Comparison of ENCODE assay signal across 16 cellular contexts in the genomic region with DNA sequence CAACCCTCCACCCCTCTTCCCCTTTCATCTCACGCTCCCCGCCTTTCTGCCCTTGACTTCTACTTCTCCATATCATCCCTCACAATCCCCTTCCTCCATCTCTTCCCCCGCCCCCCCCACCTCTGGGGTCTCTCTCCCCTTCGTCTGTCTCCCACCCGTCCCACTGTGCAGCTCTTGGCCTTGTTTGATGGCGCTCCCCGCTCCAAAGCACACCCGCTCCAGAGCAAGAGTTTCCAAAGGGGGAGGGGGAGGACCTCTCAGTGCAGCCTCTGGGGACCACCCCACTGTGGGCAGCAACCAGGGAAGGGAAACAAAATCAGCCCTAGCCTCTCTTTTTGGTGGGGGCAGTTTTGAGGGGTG. TPM values are rescaled to one million over a fixed set of nuclear protein-coding genes. Genes with fewer than 3 reads are reported as not detected.
DNase-seq lines count a peak whose midpoint lies in the region; ATAC-seq, FAIRE-seq and TF ChIP-seq lines count a peak whose summit lies in the region.
"Had no signal": no experiment of that assay in that cellular context is flagged by ENCODE, and none has a peak within 500 bp of the region (broad histone marks: within the 10 kb centered on the region; RNA-seq: fewer than 3 reads in every experiment).

No MANE protein-coding gene starts in this region.

- H2BK12ac ChIP-seq in H9 (ENCODE audit: insufficient read length, low read depth, low read length), result no peak overlapping the region

- H3K79me2 ChIP-seq in H9 (ENCODE audit: insufficient read depth, low read length) (no peaks in the 10 kb centered on the region), K562 (ENCODE audit: control insufficient read depth, insufficient read depth, low read length) (no peaks in the 10 kb centered on the region)

- CTCF ChIA-PET in A549 (lab: Yijun Ruan, JAX) (no interaction called here), K562 (lab: Yijun Ruan, JAX; ENCODE audit: low intra/inter-chr PET ratio) (no interaction called here)

- H3K27ac ChIP-seq in A549 (no peak overlapping the region), H9 (ENCODE audit: insufficient read length, low read depth, low read length) (no peak overlapping the region), K562 (ENCODE audit: extremely low read depth, low read depth, low read length) (no peak overlapping the region), kidney (ENCODE audit: low read depth in 2 of 2, low read length in 2 of 2) (no peak overlapping the region)
- H3K27ac ChIP-seq: gastroesophageal sphincter, RWPE1, sigmoid colon had no signal

- TF ChIP-seq EP300 in A549 (IDR thresholded peaks at IDR 0.05), result no peak
- no peak for TF ChIP-seq EP300 in K562 (IDR thresholded peaks at IDR 0.05; ENCODE audit: low read length)

- peaks cover 62% of the 10 kb centered on the region for H3K27me3 Mint-ChIP-seq in H9 (ENCODE audit: low read depth)

- peaks cover 0 to 5% (median 0%) of the 10 kb centered on the region in 3 experiments; a peak in 2 of 7 replicates for H3K36me3 Mint-ChIP-seq in H9 (ENCODE audit: insufficient read depth in 1 of 3, low read depth in 3 of 3)
- H3K36me3 Mint-ChIP-seq: activated naive CD8-positive, alpha-beta T cell treated with anti-CD3 and anti-CD28 coated beads for 36 hours; T-cell had no signal

- WGBS in A549 (ENCODE audit: missing lambda C conversion rate), result 84% methylated on average over 7 of the region's 8 CpGs
- WGBS in H9 (ENCODE audit: extremely low coverage, insufficient read length, low lambda C conversion rate), result no CpG with 5 or more reads among the region's 8 CpGs
- WGBS in K562 (ENCODE audit: insufficient coverage, low coverage, missing lambda C conversion rate), result 40% methylated on average over 3 of the region's 8 CpGs

- DNase-seq in A549 (ENCODE audit: low read depth in 1 of 2, low spot score in 1 of 2) (no peak), H9 (no peak), K562 (ENCODE audit: extremely low read depth in 1 of 4, low spot score in 3 of 4) (no peak), kidney (peak; percentile 58), mucosa of gallbladder (ENCODE audit: low spot score) (no peak), MG63 (no peak)
- DNase-seq in activated CD4-positive, CD25-positive, alpha-beta regulatory T cell treated with anti-CD3 and anti-CD28 coated beads, Interleukin-2, amount 50 U/mL, for 72 hours, result no peak
- no peak for DNase-seq in stimulated activated CD4-positive, alpha-beta T cell treated with anti-CD3 and anti-CD28 coated beads, Interleukin-12 subunit alpha, Interleukin-12 subunit beta, amount 100 ng/mL, for 4 hours
- DNase-seq: sigmoid colon had no signal

- no peak overlapping the region for H2BK20ac ChIP-seq in H9 (ENCODE audit: low read depth, low read length, poor library complexity, severe bottlenecking)

- no peak overlapping the region for H3K18ac ChIP-seq in H9 (ENCODE audit: insufficient read length, low read depth, low read length)

- H3K4me1 Mint-ChIP-seq in H9, result peaks cover 23 to 26% of the 10 kb centered on the region in 2 experiments

- no peaks in the 10 kb centered on the region for H3K9me3 Mint-ChIP-seq in H9
- H3K9me3 Mint-ChIP-seq: activated naive CD8-positive, alpha-beta T cell treated with anti-CD3 and anti-CD28 coated beads for 36 hours; activated T-cell treated with anti-CD3 and anti-CD28 coated beads, Interleukin-2, amount 50 U/mL, for 72 hours had no signal

- TF ChIP-seq POLR2A in A549 (IDR thresholded peaks at IDR 0.05; ENCODE audit: low read length) (no peak), K562 (conservative IDR thresholded peaks at IDR 0.05) (no peak)

- H2AK5ac ChIP-seq in H9 (ENCODE audit: insufficient read length, low read length), result no peak overlapping the region

- H3K9ac ChIP-seq in H9 (ENCODE audit: extremely low read depth, insufficient read length, low read length) (no peak overlapping the region), K562 (ENCODE audit: insufficient read depth in 1 of 2, low read depth in 2 of 2, low read length in 2 of 2) (no peak overlapping the region), kidney (ENCODE audit: low read length in 2 of 2) (no peak overlapping the region)

- H3K23me2 ChIP-seq in H9 (ENCODE audit: insufficient read length, low read depth, low read length, poor library complexity, severe bottlenecking), result peaks cover 13% of the 10 kb centered on the region

- peak overlapping the region; percentile 79 to 94 for H3K4me3 Mint-ChIP-seq in H9
- H3K4me3 Mint-ChIP-seq: activated naive CD8-positive, alpha-beta T cell treated with anti-CD3 and anti-CD28 coated beads for 36 hours; activated T-cell treated with anti-CD3 and anti-CD28 coated beads, Interleukin-2, amount 50 U/mL, for 72 hours; T-cell had no signal

- H4K91ac ChIP-seq in H9 (ENCODE audit: insufficient read length, low read depth, low read length), result no peak overlapping the region

- H3K4me3 ChIP-seq in A549 (peak overlapping the region; percentile 61; the same call in 1 of the 3 replicates), K562 (no peak overlapping the region), kidney (ENCODE audit: low read length in 2 of 2) (no peak overlapping the region), MG63 (no peak overlapping the region)
- H3K4me3 ChIP-seq: gastroesophageal sphincter had no signal

- H3K79me1 ChIP-seq in H9 (ENCODE audit: insufficient read depth, low read depth, low read length, poor library complexity, severe bottlenecking), result no peaks in the 10 kb centered on the region

- intact Hi-C loops in K562 (cut with micrococcal nuclease), result no loop called here
- intact Hi-C loops in kidney (cut with DNase I), result no loop called here

- no peak for FAIRE-seq in A549 (lab: Jason Lieb, UNC)
- FAIRE-seq in K562 (lab: Jason Lieb, UNC), result no peak
- FAIRE-seq in kidney (lab: Jason Lieb, UNC), result no peak

- H3K36me3 ChIP-seq in K562 (ENCODE audit: control insufficient read depth, insufficient read depth, low read length), result no peaks in the 10 kb centered on the region
- H3K36me3 ChIP-seq in kidney (ENCODE audit: control insufficient read depth in 1 of 2, insufficient read depth in 2 of 2, low read length in 2 of 2), result no peaks in the 10 kb centered on the region
- H3K36me3 ChIP-seq in MG63, result no peaks in the 10 kb centered on the region
- H3K36me3 ChIP-seq: gastroesophageal sphincter, sigmoid colon had no signal

- TF ChIP-seq CTCF in A549 (IDR thresholded peaks at IDR 0.05) (no peak), H9 (conservative IDR thresholded peaks at IDR 0.05) (no peak), K562 (IDR thresholded peaks at IDR 0.05 in 2 of 3, conservative IDR thresholded peaks at IDR 0.05 in 1 of 3; ENCODE audit: insufficient read depth in 2 of 3, low read depth in 1 of 3, low read length in 3 of 3) (no peak), kidney (IDR thresholded peaks at IDR 0.05; ENCODE audit: borderline replicate concordance, extremely low read depth, insufficient read depth) (no peak)

- H3K56ac ChIP-seq in H9 (ENCODE audit: insufficient read length, low read depth, low read length), result no peak overlapping the region

- POLR2A ChIA-PET in A549 (lab: Yijun Ruan, JAX) (no interaction called here), K562 (lab: Yijun Ruan, JAX) (no interaction called here)

- H2BK120ac ChIP-seq in H9 (ENCODE audit: low read depth, low read length, poor library complexity, severe bottlenecking), result no peak overlapping the region

- H4K8ac ChIP-seq in H9 (replicated peaks; ENCODE audit: insufficient read length, low read depth, low read length), result no peak overlapping the region

- no peak for ATAC-seq in A549
- ATAC-seq in K562, result no peak; the same call in 2 of the 3 replicates

- H3K4me2 ChIP-seq in A549 (peak overlapping the region; percentile 99), H9 (ENCODE audit: insufficient read depth, insufficient read length, low read length) (peak overlapping the region; percentile 34), K562 (ENCODE audit: insufficient read depth, low read length) (no peak overlapping the region)

- H3K9me3 ChIP-seq in A549 (no peaks in the 10 kb centered on the region), H9 (ENCODE audit: control insufficient read depth, low read depth, low read length) (no peaks in the 10 kb centered on the region), K562 (replicated peaks; ENCODE audit: control insufficient read depth, insufficient read depth, low read depth, low read length) (no peaks in the 10 kb centered on the region), kidney (ENCODE audit: control insufficient read depth in 1 of 2, low read length in 2 of 2) (no peaks in the 10 kb centered on the region), MG63 (no peaks in the 10 kb centered on the region)
- H3K9me3 ChIP-seq: gastroesophageal sphincter, sigmoid colon had no signal

- TF ChIP-seq RAD21 in A549 (conservative IDR thresholded peaks at IDR 0.05 in 1 of 2, IDR thresholded peaks at IDR 0.05 in 1 of 2), result no peak
- no peak for TF ChIP-seq RAD21 in K562 (CRISPR knock-in tag; conservative IDR thresholded peaks at IDR 0.05 in 1 of 2, IDR thresholded peaks at IDR 0.05 in 1 of 2)

- H3K9me1 ChIP-seq in K562 (ENCODE audit: control insufficient read depth, insufficient read depth, low read length), result no peaks in the 10 kb centered on the region

- no peak overlapping the region for H2BK15ac ChIP-seq in H9 (ENCODE audit: low read depth, low read length)

- peak overlapping the region in 1 of 3 experiments; percentile 90; a peak in 1 of 7 replicates for H3K27ac Mint-ChIP-seq in H9
- H3K27ac Mint-ChIP-seq: activated naive CD8-positive, alpha-beta T cell treated with anti-CD3 and anti-CD28 coated beads for 36 hours; activated T-cell treated with anti-CD3 and anti-CD28 coated beads, Interleukin-2, amount 50 U/mL, for 72 hours; T-cell had no signal

- H3T11ph ChIP-seq in H9 (ENCODE audit: low read length), result no peak overlapping the region

- H2AFZ ChIP-seq in H9 (ENCODE audit: low read length) (no peak overlapping the region), K562 (ENCODE audit: low read depth, low read length) (no peak overlapping the region)

- H3K4me1 ChIP-seq in A549 (peaks cover 9% of the 10 kb centered on the region; the same call in 2 of the 3 replicates), H9 (ENCODE audit: insufficient read depth, low read length) (no peaks in the 10 kb centered on the region), K562 (replicated peaks in 1 of 2; ENCODE audit: control insufficient read depth in 2 of 2, insufficient read depth in 2 of 2, low read length in 2 of 2) (peaks cover 0 to 7% of the 10 kb centered on the region in 2 experiments; a peak in 1 of 5 replicates), kidney (ENCODE audit: control insufficient read depth in 1 of 2, insufficient read depth in 1 of 2, low read depth in 1 of 2, low read length in 2 of 2) (no peaks in the 10 kb centered on the region)

- no peak overlapping the region for H3K23ac ChIP-seq in H9 (ENCODE audit: insufficient read length, low read depth, low read length)

- in situ Hi-C loops in K562 (cut with MboI), result no loop called here

- no TSS peak for BruUV-seq in K562 (replicated peaks; lab: Mats Ljungman, UMichigan)

- H2BK5ac ChIP-seq in H9 (ENCODE audit: insufficient read length, low read length), result no peak overlapping the region

- H3K4ac ChIP-seq in H9 (ENCODE audit: low read depth, low read length), result no peak overlapping the region

- H4K20me1 ChIP-seq in H9 (ENCODE audit: control insufficient read depth, insufficient read depth, insufficient read length), result peaks cover 7% of the 10 kb centered on the region
- no peaks in the 10 kb centered on the region; the same call in 1 of the 2 replicates for H4K20me1 ChIP-seq in K562 (replicated peaks; ENCODE audit: control insufficient read depth, insufficient read depth, low read length)

- no peak overlapping the region for H3K14ac ChIP-seq in H9 (ENCODE audit: insufficient read depth, low read length)

- H3K27me3 ChIP-seq in H9 (ENCODE audit: insufficient read depth, low read length) (no peaks in the 10 kb centered on the region; the same call in 1 of the 2 replicates), K562 (ENCODE audit: control insufficient read depth in 2 of 2, insufficient read depth in 2 of 2, low read length in 2 of 2) (peaks cover 0 to 10% of the 10 kb centered on the region in 2 experiments; a peak in 2 of 5 replicates), MG63 (peaks cover 3% of the 10 kb centered on the region; the same call in 1 of the 2 replicates)

- no peak overlapping the region for H4K5ac ChIP-seq in H9 (ENCODE audit: insufficient read length, low read depth, low read length)

RNA-seq across cellular contexts. Expression of a gene that starts 0.8 kb away (rescaled TPM):
- polyA plus RNA-seq in A549 (2011; rRNA removed) (0.11 and 0.32 TPM in 2 replicates), A549 (2017; fragmentation: RNase III; extraction: RNeasy Plus Mini Kit Qiagen cat#74134 plus additional on column Dnase treatment) (0.61 to 0.73 TPM (median 0.70 TPM) in 3 replicates), K562 (2011; rRNA removed) (not detected in 2 replicates), K562 (2014; fragmentation: Illumina TruSeq; extraction: Trizol) (not detected in 2 replicates), K562 (2014; fragmentation: Nextera tagmentation; extraction: Ambion mirVana) (not detected), K562 (2014; rRNA removed) (not detected in 2 replicates), kidney (ENCODE audit: insufficient read depth, low read depth, low replicate concordance) (6.6 TPM)
- 0.44 and 0.45 TPM in 2 replicates for polyA plus RNA-seq in A549 (2012; cell fraction: cytosol; rRNA removed)
- 0.83 and 0.94 TPM in 2 replicates for polyA plus RNA-seq in A549 (2012; cell fraction: nucleus; rRNA removed)
- not detected in 2 replicates for polyA minus RNA-seq in A549 (2011; rRNA and poly(A)+ RNA removed)
- total RNA-seq in H9 (2021) (6.7 and 7.8 TPM in 2 replicates), K562 (2014; rRNA removed) (not detected in 2 replicates), K562 (2014; rRNA removed; fragmentation: Illumina TruSeq; extraction: Trizol) (not detected in 2 replicates), K562 (2015; rRNA removed; fragmentation: Illumina TruSeq; extraction: Trizol) (not detected in 2 replicates), K562 (2021) (0.20 TPM in 1 of 2 replicates, not detected in the other), kidney (0.38 TPM), mucosa of gallbladder (0.29 TPM)
- not detected in 2 replicates for total RNA-seq in K562 (2011; cell fraction: chromatin; rRNA removed; ENCODE audit: low replicate concordance)
- total RNA-seq in K562 (2011; cell fraction: nucleolus; rRNA removed), result not detected in 2 replicates
- not detected in 2 replicates for total RNA-seq in K562 (2011; cell fraction: nucleoplasm; rRNA removed)
- polyA plus RNA-seq in K562 (2011; cell fraction: cytosol; rRNA removed), result not detected in 2 replicates
- not detected in 2 replicates for polyA plus RNA-seq in K562 (2011; cell fraction: nucleus; rRNA removed)
- not detected in 2 replicates for polyA plus RNA-seq in K562 (2012)
- not detected in 2 replicates for polyA minus RNA-seq in K562 (2011; rRNA and poly(A)+ RNA removed)
- not detected in 2 replicates for polyA minus RNA-seq in K562 (2011; cell fraction: cytosol; rRNA and poly(A)+ RNA removed)
- not detected in 2 replicates for polyA minus RNA-seq in K562 (2011; cell fraction: nucleus; rRNA and poly(A)+ RNA removed)
- total RNA-seq in MG63 (2014; rRNA removed; shearing (Covaris generic); ENCODE audit: low replicate concordance), result not detected in 2 replicates
- total RNA-seq: activated naive CD8-positive, alpha-beta T cell treated with anti-CD3 and anti-CD28 coated beads for 36 hours; activated T-cell treated with anti-CD3 and anti-CD28 coated beads, Interleukin-2, amount 50 U/mL, for 72 hours; IMR-90; kidney epithelial cell had no signal
- polyA plus RNA-seq: IMR-90 had no signal
